1 cellular context compared by ENCODE assay signal in genomic region chr14:76546426-76547221, GRCh38.
TF ChIP-seq lines count a peak whose summit lies in the region.

No MANE protein-coding gene starts in this region.

TF ChIP-seq in SK-N-SH treated with all-trans-retinoic acid at 6 μM for 48 hours, 23 proteins besides CTCF, POLR2A, EP300 and RAD21 (continued from another document):
- TF ChIP-seq PATZ1 (CRISPR knock-in tag; IDR thresholded peaks at IDR 0.05; ENCODE audit: borderline replicate concordance) (no peak), RARB (CRISPR knock-in tag; IDR thresholded peaks at IDR 0.05) (no peak)
TF ChIP-seq in SK-N-SH treated with all-trans-retinoic acid at 6 μM for 48 hours: peak in this region for 0.
